Comparison of ENCODE assay signal across 34 cellular contexts in genomic region chr2:72085513-72085912, GRCh38.
A peak's percentile ranks its signal among the peaks of the same experiment; 100 is the strongest.
DNase-seq lines count a peak whose midpoint lies in the region; ATAC-seq, FAIRE-seq and TF ChIP-seq lines count a peak whose summit lies in the region.
"Had no signal": no experiment of that assay in that cellular context is flagged by ENCODE, and none has a peak within 500 bp of the region (broad histone marks: within the 10 kb centered on the region; RNA-seq: fewer than 3 reads in every experiment).

No MANE protein-coding gene starts in this region.

- peak overlapping the region; percentile 30 for H3K18ac ChIP-seq in neuronal stem cell (ENCODE audit: low read length)

- in situ Hi-C loops in K562 (cut with MboI): no loop called here

- no peaks in the 10 kb centered on the region for H3K4me1 Mint-ChIP-seq in activated CD8-positive, alpha-beta memory T cell treated with anti-CD3 and anti-CD28 coated beads, Interleukin-2, amount 10 ng/mL, durations not matched to agents 7 days and 5 days
- H3K4me1 Mint-ChIP-seq: B cell; CD14-positive monocyte; CD4-positive, CD25-positive, alpha-beta regulatory T cell; CD8-positive, alpha-beta memory T cell had no signal

- peaks cover 4% of the 10 kb centered on the region for H3K9me1 ChIP-seq in K562 (ENCODE audit: control insufficient read depth, insufficient read depth, low read length)

- H3K4me3 Mint-ChIP-seq in activated CD8-positive, alpha-beta memory T cell treated with anti-CD3 and anti-CD28 coated beads, Interleukin-2, amount 10 ng/mL, durations not matched to agents 7 days and 5 days: no peak overlapping the region
- H3K4me3 Mint-ChIP-seq: B cell; CD14-positive monocyte; CD4-positive, alpha-beta memory T cell; CD4-positive, alpha-beta T cell; CD4-positive, CD25-positive, alpha-beta regulatory T cell; CD8-positive, alpha-beta memory T cell; CD8-positive, alpha-beta T cell had no signal

- H3K14ac ChIP-seq in neuronal stem cell (ENCODE audit: low read length): no peak overlapping the region

- H3K9me3 ChIP-seq in A549: peaks cover 3% of the 10 kb centered on the region; the same call in 1 of the 3 replicates
- no peaks in the 10 kb centered on the region for H3K9me3 ChIP-seq in K562 (replicated peaks; ENCODE audit: control insufficient read depth, insufficient read depth, low read depth, low read length)
- peaks cover 0 to 4% of the 10 kb centered on the region in 2 donors for H3K9me3 ChIP-seq in neuronal stem cell (replicated peaks in 1 of 2; ENCODE audit: control insufficient read depth in 2 of 2, insufficient read depth in 1 of 2, low read depth in 1 of 2, low read length in 2 of 2)
- no peaks in the 10 kb centered on the region for H3K9me3 ChIP-seq in testis
- H3K9me3 ChIP-seq: BE2C had no signal

- H3K36me3 ChIP-seq in K562 (ENCODE audit: control insufficient read depth, insufficient read depth, low read length): no peaks in the 10 kb centered on the region
- no peaks in the 10 kb centered on the region for H3K36me3 ChIP-seq in neuronal stem cell (replicated peaks in 1 of 2; ENCODE audit: control insufficient read depth in 2 of 2, insufficient read depth in 2 of 2, low read length in 2 of 2)
- H3K36me3 ChIP-seq in testis (ENCODE audit: low read depth, missing control alignments): no peaks in the 10 kb centered on the region
- H3K36me3 ChIP-seq: BE2C; BLaER1; BLaER1 treated with 17β-estradiol and CSF1 and Interleukin-3, amounts not matched to agents 10 nM and 100 nM had no signal

- no peak; a peak in 1 of 6 replicates for ATAC-seq in A549
- ATAC-seq in K562: no peak
- ATAC-seq in activated CD8-positive, alpha-beta memory T cell treated with anti-CD3 and anti-CD28 coated beads, Interleukin-2, amount 10 ng/mL, durations not matched to agents 7 days and 5 days: no peak
- ATAC-seq: CD8-positive, alpha-beta T cell had no signal

- no peak overlapping the region for H4K91ac ChIP-seq in neuronal stem cell (ENCODE audit: low read depth, low read length, poor library complexity)

- H3K27me3 ChIP-seq in K562 (ENCODE audit: control insufficient read depth in 2 of 2, insufficient read depth in 2 of 2, low read length in 2 of 2) (peaks cover 3 to 40% of the 10 kb centered on the region in 2 experiments; a peak in 3 of 5 replicates), neuronal stem cell (ENCODE audit: control insufficient read depth in 3 of 3, insufficient read depth in 3 of 3, low read depth in 1 of 3, low read length in 3 of 3) (no peaks in the 10 kb centered on the region), testis (no peaks in the 10 kb centered on the region)
- H3K27me3 ChIP-seq: BE2C; BLaER1; BLaER1 treated with 17β-estradiol and CSF1 and Interleukin-3, amounts not matched to agents 10 nM and 100 nM had no signal

- H3K9ac ChIP-seq in K562 (ENCODE audit: insufficient read depth in 1 of 2, low read depth in 2 of 2, low read length in 2 of 2): no peak overlapping the region
- H3K9ac ChIP-seq in neuronal stem cell (ENCODE audit: low read depth, low read length, poor library complexity): no peak overlapping the region
- H3K9ac ChIP-seq: BLaER1; BLaER1 treated with 17β-estradiol and CSF1 and Interleukin-3, amounts not matched to agents 10 nM and 100 nM had no signal

- peak overlapping the region; percentile 26 for H2AK5ac ChIP-seq in neuronal stem cell (ENCODE audit: low read depth, low read length)

- H2BK120ac ChIP-seq in neuronal stem cell (ENCODE audit: low read depth, low read length): no peak overlapping the region

- no peak overlapping the region for H3K4ac ChIP-seq in neuronal stem cell (ENCODE audit: low read length)

- H3K36me3 Mint-ChIP-seq in activated CD8-positive, alpha-beta memory T cell treated with anti-CD3 and anti-CD28 coated beads, Interleukin-2, amount 10 ng/mL, durations not matched to agents 7 days and 5 days: no peaks in the 10 kb centered on the region
- H3K36me3 Mint-ChIP-seq: CD14-positive monocyte; CD4-positive, alpha-beta memory T cell; CD4-positive, CD25-positive, alpha-beta regulatory T cell; CD8-positive, alpha-beta memory T cell; CD8-positive, alpha-beta T cell had no signal

- intact Hi-C loops in K562 (cut with micrococcal nuclease): no loop called here
- intact Hi-C loops in testis (cut with DNase I; ENCODE audit: low total_unique reads): no loop called here

- H3K27me3 Mint-ChIP-seq in activated CD8-positive, alpha-beta memory T cell treated with anti-CD3 and anti-CD28 coated beads, Interleukin-2, amount 10 ng/mL, durations not matched to agents 7 days and 5 days: no peaks in the 10 kb centered on the region
- H3K27me3 Mint-ChIP-seq: B cell; CD4-positive, CD25-positive, alpha-beta regulatory T cell; CD8-positive, alpha-beta memory T cell had no signal

- H3K23ac ChIP-seq in neuronal stem cell (ENCODE audit: low read depth, low read length, poor library complexity): no peak overlapping the region

- POLR2A ChIA-PET in A549 (lab: Yijun Ruan, JAX) (no interaction called here), K562 (lab: Yijun Ruan, JAX) (no interaction called here)

- H2AFZ ChIP-seq in K562 (ENCODE audit: low read depth, low read length): no peak overlapping the region
- H2AFZ ChIP-seq in neuronal stem cell (ENCODE audit: low read length): no peak overlapping the region

- no peak overlapping the region for H3K27ac Mint-ChIP-seq in activated CD8-positive, alpha-beta memory T cell treated with anti-CD3 and anti-CD28 coated beads, Interleukin-2, amount 10 ng/mL, durations not matched to agents 7 days and 5 days
- H3K27ac Mint-ChIP-seq: B cell; CD14-positive monocyte; CD4-positive, alpha-beta memory T cell; CD4-positive, alpha-beta T cell; CD4-positive, CD25-positive, alpha-beta regulatory T cell; CD8-positive, alpha-beta memory T cell; CD8-positive, alpha-beta T cell had no signal

- no peak overlapping the region for H2BK12ac ChIP-seq in neuronal stem cell (ENCODE audit: low read length)

- H3K9me3 Mint-ChIP-seq in activated CD8-positive, alpha-beta memory T cell treated with anti-CD3 and anti-CD28 coated beads, Interleukin-2, amount 10 ng/mL, durations not matched to agents 7 days and 5 days (ENCODE audit: low read depth): no peaks in the 10 kb centered on the region
- H3K9me3 Mint-ChIP-seq: CD4-positive, alpha-beta T cell; CD8-positive, alpha-beta T cell had no signal

- 71% methylated on average over 2 of the region's 2 CpGs for WGBS in A549 (ENCODE audit: missing lambda C conversion rate)
- WGBS in K562 (ENCODE audit: insufficient coverage, low coverage, missing lambda C conversion rate): 7% methylated on average over 2 of the region's 2 CpGs
- WGBS in neuronal stem cell (ENCODE audit: extremely low coverage in 2 of 2, insufficient read length in 2 of 2, insufficient replicate concordance in 1 of 2), 2 donors: no CpG with 5 or more reads among the region's 2 CpGs
- 81 to 96% methylated on average over 2 of the region's 2 CpGs for WGBS in testis, 2 donors

- FAIRE-seq in A549 (lab: Jason Lieb, UNC) (no peak), K562 (lab: Jason Lieb, UNC) (no peak)
- FAIRE-seq: A204.1, D721Med had no signal

- no TSS peak for BruUV-seq in K562 (replicated peaks; lab: Mats Ljungman, UMichigan)

- TF ChIP-seq RAD21 in A549 (conservative IDR thresholded peaks at IDR 0.05 in 1 of 2, IDR thresholded peaks at IDR 0.05 in 1 of 2): no peak
- TF ChIP-seq RAD21 in K562 (CRISPR knock-in tag; conservative IDR thresholded peaks at IDR 0.05 in 1 of 2, IDR thresholded peaks at IDR 0.05 in 1 of 2): no peak

- H3K4me1 ChIP-seq in A549 (no peaks in the 10 kb centered on the region), K562 (replicated peaks in 1 of 2; ENCODE audit: control insufficient read depth in 2 of 2, insufficient read depth in 2 of 2, low read length in 2 of 2) (peaks cover 0 to 3% of the 10 kb centered on the region in 2 experiments; a peak in 3 of 5 replicates), neuronal stem cell (ENCODE audit: control insufficient read depth in 2 of 2, insufficient read depth in 1 of 2, low read depth in 1 of 2, low read length in 2 of 2) (peaks cover 0 to 4% of the 10 kb centered on the region in 2 donors), testis (no peaks in the 10 kb centered on the region)
- H3K4me1 ChIP-seq: BE2C; BLaER1; BLaER1 treated with 17β-estradiol and CSF1 and Interleukin-3, amounts not matched to agents 10 nM and 100 nM; Caco-2 had no signal

- H3K4me3 ChIP-seq in A549 (no peak overlapping the region), K562 (no peak overlapping the region), neuronal stem cell (ENCODE audit: low read length in 2 of 2) (no peak overlapping the region), testis (no peak overlapping the region)
- H3K4me3 ChIP-seq: BLaER1; BLaER1 treated with 17β-estradiol and CSF1 and Interleukin-3, amounts not matched to agents 10 nM and 100 nM had no signal

- no peak overlapping the region for H2BK5ac ChIP-seq in neuronal stem cell (ENCODE audit: low read length)

- no peak for TF ChIP-seq EP300 in A549 (IDR thresholded peaks at IDR 0.05)
- TF ChIP-seq EP300 in K562 (IDR thresholded peaks at IDR 0.05; ENCODE audit: low read length): no peak

- H4K8ac ChIP-seq in neuronal stem cell (ENCODE audit: low read depth, low read length): no peak overlapping the region

- H4K20me1 ChIP-seq in K562 (replicated peaks; ENCODE audit: control insufficient read depth, insufficient read depth, low read length): no peaks in the 10 kb centered on the region
- H4K20me1 ChIP-seq: BLaER1; BLaER1 treated with 17β-estradiol and CSF1 and Interleukin-3, amounts not matched to agents 10 nM and 100 nM had no signal

- no peaks in the 10 kb centered on the region for H3K79me1 ChIP-seq in neuronal stem cell (ENCODE audit: low read depth, low read length)

- no peak for DNase-seq in A549 (ENCODE audit: low read depth in 1 of 2, low spot score in 1 of 2)
- no peak for DNase-seq in K562 (ENCODE audit: extremely low read depth in 1 of 4, low spot score in 3 of 4)
- no peak for DNase-seq in neuronal stem cell (ENCODE audit: low spot score)
- DNase-seq in mesenteric fat pad (ENCODE audit: low spot score): no peak
- no peak for DNase-seq in testis
- no peak for DNase-seq in activated CD8-positive, alpha-beta memory T cell treated with anti-CD3 and anti-CD28 coated beads, Interleukin-2, amount 10 ng/mL, durations not matched to agents 7 days and 5 days
- DNase-seq: 8988T; ACHN; AML-193; BE2C; C1 segment of cervical spinal cord; Caco-2; Calu3; CD4-positive, alpha-beta memory T cell; CD4-positive, alpha-beta T cell; CD4-positive, CD25-positive, alpha-beta regulatory T cell; CD8-positive, alpha-beta memory T cell; CD8-positive, alpha-beta T cell; COR-L47; DMS 273 treated with DMSO at 0.1 percent for 48 hours; DMS153; DMS53; DMS79; DMS79 treated with DMSO at 0.1 percent for 48 hours; DND-41; EL had no signal

- no peak for TF ChIP-seq CTCF in A549 (IDR thresholded peaks at IDR 0.05)
- TF ChIP-seq CTCF in K562 (IDR thresholded peaks at IDR 0.05 in 2 of 3, conservative IDR thresholded peaks at IDR 0.05 in 1 of 3; ENCODE audit: insufficient read depth in 2 of 3, low read depth in 1 of 3, low read length in 3 of 3): no peak
- TF ChIP-seq CTCF in testis (IDR thresholded peaks at IDR 0.05): no peak

- no peak overlapping the region for H2BK15ac ChIP-seq in neuronal stem cell (ENCODE audit: low read length)

- H3K27ac ChIP-seq in A549 (no peak overlapping the region), K562 (ENCODE audit: extremely low read depth, low read depth, low read length) (no peak overlapping the region), neuronal stem cell (replicated peaks; ENCODE audit: low read length) (no peak overlapping the region), testis (no peak overlapping the region)
- H3K27ac ChIP-seq: 22Rv1; BLaER1; BLaER1 treated with 17β-estradiol and CSF1 and Interleukin-3, amounts not matched to agents 10 nM and 100 nM; C4-2B had no signal

- CTCF ChIA-PET in A549 (lab: Yijun Ruan, JAX): no interaction called here
- CTCF ChIA-PET in K562 (lab: Yijun Ruan, JAX; ENCODE audit: low intra/inter-chr PET ratio): no interaction called here
- CTCF ChIA-PET in activated CD8-positive, alpha-beta memory T cell treated with anti-CD3 and anti-CD28 coated beads, Interleukin-2, amount 10 ng/mL, durations not matched to agents 7 days and 5 days (lab: Charles Lee): no interaction called here

- H3K4me2 ChIP-seq in A549: no peak overlapping the region
- no peak overlapping the region for H3K4me2 ChIP-seq in K562 (ENCODE audit: insufficient read depth, low read length)
- no peak overlapping the region for H3K4me2 ChIP-seq in neuronal stem cell (ENCODE audit: insufficient read depth, low read length, poor library complexity, severe bottlenecking)
- H3K4me2 ChIP-seq: BLaER1; BLaER1 treated with 17β-estradiol and CSF1 and Interleukin-3, amounts not matched to agents 10 nM and 100 nM had no signal

- no peak for TF ChIP-seq POLR2A in A549 (IDR thresholded peaks at IDR 0.05; ENCODE audit: low read length)
- TF ChIP-seq POLR2A in K562 (conservative IDR thresholded peaks at IDR 0.05): no peak
- no peak for TF ChIP-seq POLR2A in testis (IDR thresholded peaks at IDR 0.05)

- no peaks in the 10 kb centered on the region for H3K79me2 ChIP-seq in K562 (ENCODE audit: control insufficient read depth, insufficient read depth, low read length)

Comparison
In these comparisons a context has a peak if more than half of its experiments do, and no peak if none do; other contexts are left out.
1. Of the 35 proteins assayed by ChIP-seq in both K562 and A549: peak only in K562: none; only in A549: none; in both: ZFP36; in neither: 34.